11 cellular contexts compared by ENCODE assay signal in the genomic region with DNA sequence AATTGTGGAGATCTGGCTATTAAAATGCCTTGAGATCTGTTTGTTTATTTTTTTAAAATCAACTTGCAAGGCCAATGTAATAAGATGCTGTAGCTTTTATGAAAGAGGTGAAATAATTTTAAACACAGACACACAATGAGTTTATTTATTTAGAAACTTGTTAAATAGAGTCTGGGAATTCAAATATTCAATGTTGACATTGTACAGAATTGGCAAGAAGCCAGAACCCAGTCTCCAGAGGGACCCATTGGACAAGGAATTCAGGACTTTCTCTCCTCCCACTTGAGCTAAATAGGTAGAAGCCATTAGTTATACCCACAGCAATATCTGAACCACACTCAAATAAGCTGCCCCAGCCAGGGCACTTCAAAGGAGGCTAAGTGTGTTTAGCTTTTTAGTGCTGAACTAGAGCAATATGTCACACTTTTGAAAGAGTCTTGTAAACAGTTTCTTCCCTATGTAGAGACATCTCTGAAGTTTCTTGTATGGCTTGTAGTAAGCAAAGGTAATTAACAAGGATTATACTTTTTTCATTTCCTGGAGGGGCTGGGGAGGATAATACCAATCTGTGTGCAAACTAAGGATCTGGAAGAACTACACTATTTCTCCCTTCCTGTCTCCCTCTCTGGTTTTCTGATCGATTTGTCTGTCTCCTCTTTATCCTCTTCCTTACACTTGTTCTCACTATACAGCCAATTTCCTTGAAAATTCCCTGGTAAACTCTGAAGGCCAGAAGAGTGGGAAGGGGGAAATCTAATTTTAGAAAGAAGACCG. TPM values are rescaled to one million over a fixed set of nuclear protein-coding genes. Genes with fewer than 3 reads are reported as not detected.
DNase-seq lines count a peak whose midpoint lies in the region; ATAC-seq, FAIRE-seq and TF ChIP-seq lines count a peak whose summit lies in the region.
"Had no signal": no experiment of that assay in that cellular context is flagged by ENCODE, and none has a peak within 500 bp of the region (broad histone marks: within the 10 kb centered on the region; RNA-seq: fewer than 3 reads in every experiment).

No MANE protein-coding gene starts in this region.

- CTCF ChIA-PET in HepG2 (lab: Yijun Ruan, JAX; ENCODE audit: low intra/inter-chr PET ratio, low total read pairs), result no interaction called here

- no peak overlapping the region for H3K27ac ChIP-seq in HepG2 (ENCODE audit: extremely low read length, insufficient read depth, low read length)
- H3K27ac ChIP-seq in right lobe of liver, result no peak overlapping the region
- no peak overlapping the region for H3K27ac ChIP-seq in iPS-20b (ENCODE audit: low read length)
- H3K27ac ChIP-seq in effector memory CD4-positive, alpha-beta T cell (ENCODE audit: insufficient read depth, low read length, poor library complexity, severe bottlenecking), result no peak overlapping the region

- peaks cover 5 to 34% of the 10 kb centered on the region in 2 experiments; a peak in 4 of 5 replicates for H3K27me3 ChIP-seq in HepG2 (ENCODE audit: control insufficient read depth in 1 of 2, insufficient read depth in 2 of 2, low read length in 2 of 2)
- H3K27me3 ChIP-seq in right lobe of liver, result peaks cover 0 to 30% of the 10 kb centered on the region in 2 donors
- peaks cover 68% of the 10 kb centered on the region for H3K27me3 ChIP-seq in iPS-20b (ENCODE audit: insufficient read depth, low read length)
- peaks cover 53% of the 10 kb centered on the region for H3K27me3 ChIP-seq in effector memory CD4-positive, alpha-beta T cell (replicated peaks; ENCODE audit: control insufficient read depth, insufficient read depth, low read length, poor library complexity, severe bottlenecking)

- DNase-seq in HepG2 (ENCODE audit: low spot score) (peak; percentile 5), right lobe of liver (no peak), NCI-H510A treated with DMSO at 0.1 percent for 48 hours (lab: John Stamatoyannopoulos, UW) (peak; percentile 93), HUDEP-2 (lab: John Stamatoyannopoulos, UW; ENCODE audit: unreplicated experiment in 76 of 76) (no peak), cerebellar cortex (ENCODE audit: low spot score) (no peak)
- DNase-seq in effector memory CD4-positive, alpha-beta T cell, result no peak
- DNase-seq: activated CD4-positive, alpha-beta T cell treated with anti-CD3 and anti-CD28 coated beads, Interleukin-2, amount 50 U/mL, for 1 hour; activated naive CD8-positive, alpha-beta T cell treated with anti-CD3 and anti-CD28 coated beads for 36 hours; RPMI8226 had no signal

- no peak overlapping the region for H3K4me2 ChIP-seq in HepG2 (ENCODE audit: low read depth, low read length)

- in situ Hi-C loops in HepG2 (cut with HindIII; ENCODE audit: extremely low pct_ligation_motif_present, low pct_unique_long_range_greater_than_20kb), result no loop called here

- no peak for TF ChIP-seq POLR2A in HepG2 (IDR thresholded peaks at IDR 0.05; ENCODE audit: insufficient read depth in 1 of 2, low read depth in 2 of 2, low read length in 2 of 2)
- TF ChIP-seq POLR2A in right lobe of liver (IDR thresholded peaks at IDR 0.05), result no peak

- no peak for TF ChIP-seq RAD21 in HepG2 (CRISPR knock-in tag; IDR thresholded peaks at IDR 0.05)

- 24% methylated on average over 2 of the region's 2 CpGs for WGBS in HepG2 (ENCODE audit: low lambda C conversion rate)
- 5% methylated on average over 2 of the region's 2 CpGs for WGBS in right lobe of liver (ENCODE audit: insufficient coverage, low coverage, low lambda C conversion rate, missing lambda C conversion rate)

- intact Hi-C loops in HepG2 (cut with micrococcal nuclease; ENCODE audit: unreplicated experiment), result no loop called here
- intact Hi-C loops in right lobe of liver (cut with DNase I), result no loop called here

- H3K36me3 ChIP-seq in HepG2 (replicated peaks in 1 of 2; ENCODE audit: control insufficient read depth in 1 of 2, insufficient read depth in 2 of 2, low read length in 2 of 2) (no peaks in the 10 kb centered on the region), right lobe of liver (no peaks in the 10 kb centered on the region), iPS-20b (ENCODE audit: insufficient read depth, low read depth, low read length) (no peaks in the 10 kb centered on the region)
- no peaks in the 10 kb centered on the region for H3K36me3 ChIP-seq in effector memory CD4-positive, alpha-beta T cell (ENCODE audit: control insufficient read depth, insufficient read depth, low read length)

- BruUV-seq in HepG2 (replicated peaks; lab: Mats Ljungman, UMichigan), result no TSS peak

- POLR2A ChIA-PET in HepG2 (lab: Yijun Ruan, JAX), result no interaction called here

- peaks cover 9% of the 10 kb centered on the region for H3K4me1 ChIP-seq in HepG2 (ENCODE audit: insufficient read depth, low read length)
- H3K4me1 ChIP-seq in right lobe of liver, result peaks cover 0 to 11% (median 5%) of the 10 kb centered on the region in 4 donors
- peaks cover 31% of the 10 kb centered on the region; the same call in 1 of the 2 replicates for H3K4me1 ChIP-seq in iPS-20b (ENCODE audit: insufficient read depth, low read length)
- peaks cover 17% of the 10 kb centered on the region for H3K4me1 ChIP-seq in effector memory CD4-positive, alpha-beta T cell (ENCODE audit: control insufficient read depth, insufficient read depth, low read length, poor library complexity, severe bottlenecking)

- TF ChIP-seq CTCF in HepG2 (CRISPR knock-in tag; IDR thresholded peaks at IDR 0.05), result no peak
- no peak for TF ChIP-seq CTCF in right lobe of liver (IDR thresholded peaks at IDR 0.05)

- no peak for FAIRE-seq in HepG2 (lab: Jason Lieb, UNC)

- H3K9me3 ChIP-seq in HepG2 (ENCODE audit: low read length) (no peaks in the 10 kb centered on the region), right lobe of liver (no peaks in the 10 kb centered on the region), iPS-20b (ENCODE audit: insufficient read depth, low read depth, low read length) (no peaks in the 10 kb centered on the region)
- H3K9me3 ChIP-seq in effector memory CD4-positive, alpha-beta T cell (ENCODE audit: control insufficient read depth, low read length), result no peaks in the 10 kb centered on the region

- H3K79me2 ChIP-seq in HepG2 (ENCODE audit: insufficient read depth, low read length), result no peaks in the 10 kb centered on the region

- no peaks in the 10 kb centered on the region for H4K20me1 ChIP-seq in HepG2 (ENCODE audit: insufficient read depth, low read length)

- H3K4me3 ChIP-seq in HepG2 (replicated peaks in 1 of 3; ENCODE audit: insufficient read depth in 1 of 3, low read depth in 2 of 3, low read length in 3 of 3), result no peak overlapping the region
- no peak overlapping the region for H3K4me3 ChIP-seq in right lobe of liver
- peak overlapping the region; percentile 76 for H3K4me3 ChIP-seq in iPS-20b (ENCODE audit: low read length)
- no peak overlapping the region for H3K4me3 ChIP-seq in effector memory CD4-positive, alpha-beta T cell (ENCODE audit: insufficient read depth, low read depth, low read length, poor library complexity, severe bottlenecking)

- H2AFZ ChIP-seq in HepG2 (ENCODE audit: low read length), result no peak overlapping the region

- H3K9ac ChIP-seq in HepG2 (ENCODE audit: insufficient read depth, low read depth, low read length) (no peak overlapping the region), iPS-20b (ENCODE audit: low read depth, low read length) (no peak overlapping the region)

- ATAC-seq in HepG2 (no peak), right lobe of liver (no peak), HG03521 (IDR thresholded peaks at IDR 0.05; ENCODE audit: unreplicated experiment) (no peak)

- TF ChIP-seq EP300 in HepG2 (IDR thresholded peaks at IDR 0.05; ENCODE audit: low read depth in 2 of 2, low read length in 2 of 2), result no peak
- no peak for TF ChIP-seq EP300 in HepG2 (CRISPR knock-in tag; IDR thresholded peaks at IDR 0.05; ENCODE audit: borderline replicate concordance)

TF ChIP-seq in HepG2, 621 proteins besides CTCF, POLR2A, EP300 and RAD21 (continues in another document):
- TF ChIP-seq, protein P1, sequence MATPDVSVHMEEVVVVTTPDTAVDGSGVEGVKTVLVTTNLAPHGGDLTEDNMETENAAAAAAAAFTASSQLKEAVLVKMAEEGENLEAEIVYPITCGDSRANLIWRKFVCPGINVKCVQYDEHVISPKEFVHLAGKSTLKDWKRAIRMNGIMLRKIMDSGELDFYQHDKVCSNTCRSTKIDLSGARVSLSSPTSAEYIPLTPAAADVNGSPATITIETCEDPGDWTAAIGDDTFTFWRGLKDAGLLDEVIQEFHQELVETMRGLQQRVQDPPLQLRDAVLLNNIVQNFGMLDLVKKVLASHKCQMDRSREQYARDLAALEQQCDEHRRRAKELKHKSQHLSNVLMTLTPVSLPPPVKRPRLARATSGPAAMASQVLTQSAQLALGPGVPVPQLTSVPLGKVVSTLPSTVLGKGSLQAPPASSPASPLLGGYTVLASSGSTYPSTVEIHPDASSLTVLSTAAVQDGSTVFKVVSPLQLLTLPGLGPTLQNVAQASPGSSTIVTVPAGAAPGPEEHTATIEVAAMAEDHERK (CRISPR knock-in tag; IDR thresholded peaks at IDR 0.05; ENCODE audit: low read depth), result no peak
- no peak for TF ChIP-seq SCMH1 (CRISPR knock-in tag; IDR thresholded peaks at IDR 0.05; ENCODE audit: borderline replicate concordance)

RNA-seq across cellular contexts. Expression of a gene that starts 6.0 kb away (rescaled TPM):
- total RNA-seq in HepG2 (2016; rRNA removed; fragmentation: Illumina TruSeq; extraction: Trizol) (0.17 and 0.18 TPM in 2 replicates), right lobe of liver (1 to 10 TPM; 1.1 to 2.9 (median 1.8) TPM)
- 0.09 TPM in 1 of 2 replicates, not detected in the other for total RNA-seq in HepG2 (2016; cell fraction: cytosol; rRNA removed; fragmentation: Illumina TruSeq; extraction: Trizol; ENCODE audit: low read depth)
- total RNA-seq in HepG2 (2016; cell fraction: insoluble cytoplasmic fraction; rRNA removed; fragmentation: Illumina TruSeq; extraction: Trizol), result 0.10 and 0.15 TPM in 2 replicates
- total RNA-seq in HepG2 (2016; cell fraction: membrane; rRNA removed; fragmentation: Illumina TruSeq; extraction: Trizol), result 0.06 and 0.07 TPM in 2 replicates
- 0.31 and 0.41 TPM in 2 replicates for total RNA-seq in HepG2 (2016; cell fraction: nucleus; rRNA removed; fragmentation: Illumina TruSeq; extraction: Trizol)
- 0.04 and 0.29 TPM in 2 replicates for polyA plus RNA-seq in HepG2 (2011; rRNA removed)
- polyA plus RNA-seq in HepG2 (2011; cell fraction: cytosol; rRNA removed), result 0.03 and 0.08 TPM in 2 replicates
- polyA plus RNA-seq in HepG2 (2011; cell fraction: nucleus; rRNA removed), result 0.05 and 0.10 TPM in 2 replicates
- 0.05 TPM in 1 of 2 replicates, not detected in the other for polyA plus RNA-seq in HepG2 (2012)
- not detected in 2 replicates for polyA plus RNA-seq in HepG2 (2016; cell fraction: cytosol; fragmentation: Illumina TruSeq; extraction: Trizol; ENCODE audit: low read depth)
- 0.08 and 0.10 TPM in 2 replicates for polyA plus RNA-seq in HepG2 (2016; cell fraction: insoluble cytoplasmic fraction; fragmentation: Illumina TruSeq; extraction: Trizol; ENCODE audit: low read depth)
- 0.03 TPM in 1 of 2 replicates, not detected in the other for polyA plus RNA-seq in HepG2 (2016; cell fraction: membrane; fragmentation: Illumina TruSeq; extraction: Trizol; ENCODE audit: low read depth)
- polyA plus RNA-seq in HepG2 (2016; cell fraction: nucleus; fragmentation: Illumina TruSeq; extraction: Trizol; ENCODE audit: insufficient read depth, low read depth), result 0.20 and 0.21 TPM in 2 replicates
- 37.6 TPM in 1 of 2 replicates, not detected in the other for polyA minus RNA-seq in HepG2 (2011; rRNA and poly(A)+ RNA removed; ENCODE audit: low replicate concordance)
- 0.35 TPM in 1 of 2 replicates, not detected in the other for polyA minus RNA-seq in HepG2 (2011; cell fraction: cytosol; rRNA and poly(A)+ RNA removed)
- polyA minus RNA-seq in HepG2 (2011; cell fraction: nucleus; rRNA and poly(A)+ RNA removed), result 0.62 and 0.77 TPM in 2 replicates
- total RNA-seq: activated naive CD8-positive, alpha-beta T cell treated with anti-CD3 and anti-CD28 coated beads for 36 hours had no signal

Comparison
In these comparisons a context has a peak if more than half of its experiments do, and no peak if none do; other contexts are left out.
1. DNase-seq: peak in HepG2 (single experiment) and NCI-H510A treated with DMSO at 0.1 percent for 48 hours (single experiment); none in right lobe of liver (0 of 3), HUDEP-2 (0 of 76), effector memory CD4-positive, alpha-beta T cell (0 of 3) and cerebellar cortex (single experiment).